In the genomic region with DNA sequence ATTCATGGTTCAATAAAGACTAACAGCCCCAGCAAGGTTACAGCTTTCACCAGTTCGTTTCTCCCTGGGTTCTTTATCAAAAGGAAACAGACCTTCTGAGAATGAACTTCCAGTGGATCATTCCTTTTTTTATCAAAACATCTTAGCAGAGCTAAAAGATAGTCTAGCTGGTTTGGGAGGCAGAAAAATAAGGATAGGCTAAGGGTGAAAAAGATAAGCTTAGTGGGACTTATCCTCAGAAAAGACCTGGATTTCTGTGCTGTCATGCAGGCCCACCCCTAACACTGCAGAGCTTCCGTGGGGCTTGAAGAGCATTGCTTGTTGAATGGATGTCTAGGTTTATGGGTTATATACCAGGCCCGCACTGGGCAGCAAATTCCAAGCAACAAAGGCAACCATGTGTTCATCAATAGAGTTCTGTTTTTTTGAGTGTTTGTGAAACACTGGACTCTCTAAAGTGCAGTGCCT, we compare ENCODE assay signal across 1 cellular context.
TF ChIP-seq lines count a peak whose summit lies in the region.

No MANE protein-coding gene starts in this region.

TF ChIP-seq in K562, 482 proteins besides CTCF, POLR2A, EP300 and RAD21 (continued from another document and continues in another):
- TF ChIP-seq, protein P1, sequence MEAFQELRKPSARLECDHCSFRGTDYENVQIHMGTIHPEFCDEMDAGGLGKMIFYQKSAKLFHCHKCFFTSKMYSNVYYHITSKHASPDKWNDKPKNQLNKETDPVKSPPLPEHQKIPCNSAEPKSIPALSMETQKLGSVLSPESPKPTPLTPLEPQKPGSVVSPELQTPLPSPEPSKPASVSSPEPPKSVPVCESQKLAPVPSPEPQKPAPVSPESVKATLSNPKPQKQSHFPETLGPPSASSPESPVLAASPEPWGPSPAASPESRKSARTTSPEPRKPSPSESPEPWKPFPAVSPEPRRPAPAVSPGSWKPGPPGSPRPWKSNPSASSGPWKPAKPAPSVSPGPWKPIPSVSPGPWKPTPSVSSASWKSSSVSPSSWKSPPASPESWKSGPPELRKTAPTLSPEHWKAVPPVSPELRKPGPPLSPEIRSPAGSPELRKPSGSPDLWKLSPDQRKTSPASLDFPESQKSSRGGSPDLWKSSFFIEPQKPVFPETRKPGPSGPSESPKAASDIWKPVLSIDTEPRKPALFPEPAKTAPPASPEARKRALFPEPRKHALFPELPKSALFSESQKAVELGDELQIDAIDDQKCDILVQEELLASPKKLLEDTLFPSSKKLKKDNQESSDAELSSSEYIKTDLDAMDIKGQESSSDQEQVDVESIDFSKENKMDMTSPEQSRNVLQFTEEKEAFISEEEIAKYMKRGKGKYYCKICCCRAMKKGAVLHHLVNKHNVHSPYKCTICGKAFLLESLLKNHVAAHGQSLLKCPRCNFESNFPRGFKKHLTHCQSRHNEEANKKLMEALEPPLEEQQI (IDR thresholded peaks at IDR 0.05): 0 out of 2 replicates have a peak, but pooled peaks have one; percentile 41
- TF ChIP-seq TRIM28 (IDR thresholded peaks at IDR 0.05): no peak
- 0 out of 2 replicates have a peak, but pooled peaks have one; percentile 37 for TF ChIP-seq NFIC (IDR thresholded peaks at IDR 0.05)
- TF ChIP-seq MTA2 (IDR thresholded peaks at IDR 0.05; ENCODE audit: low read depth): peak; percentile 73
- TF ChIP-seq EGR1 (conservative IDR thresholded peaks at IDR 0.05): no peak
- TF ChIP-seq MAFK (IDR thresholded peaks at IDR 0.05; ENCODE audit: low read length): 0 out of 2 replicates have a peak, but pooled peaks have one; percentile 17
- peak; percentile 69 for TF ChIP-seq CXXC5 (CRISPR knock-in tag; IDR thresholded peaks at IDR 0.05)
- TF ChIP-seq BCOR (IDR thresholded peaks at IDR 0.05): no peak
- peak; percentile 34; the same call in 1 of the 2 replicates for TF ChIP-seq RBFOX2 (IDR thresholded peaks at IDR 0.05; ENCODE audit: low read depth, low read length)
- no peak for TF ChIP-seq ZC3H11A (IDR thresholded peaks at IDR 0.05; ENCODE audit: low read depth, low read length)
- no peak for TF ChIP-seq ZNF655 (CRISPR knock-in tag; IDR thresholded peaks at IDR 0.05)
- no peak for TF ChIP-seq ZMIZ1 (IDR thresholded peaks at IDR 0.05; ENCODE audit: low read depth in 2 of 2, low read length in 2 of 2)
- no peak for TF ChIP-seq EWSR1 (IDR thresholded peaks at IDR 0.05; ENCODE audit: borderline replicate concordance, low read depth, partially characterized antibody)
- TF ChIP-seq ZNF274 (IDR thresholded peaks at IDR 0.05; ENCODE audit: borderline replicate concordance, low read depth, low read length): no peak
- TF ChIP-seq POLR2AphosphoS5 (IDR thresholded peaks at IDR 0.05; ENCODE audit: control insufficient read depth, insufficient read depth, low read depth, low read length): no peak
- TF ChIP-seq DMBX1 (CRISPR knock-in tag; IDR thresholded peaks at IDR 0.05; ENCODE audit: borderline replicate concordance): peak; percentile 78; the same call in 1 of the 2 replicates
- TF ChIP-seq BHLHE40 (IDR thresholded peaks at IDR 0.05; ENCODE audit: low read length): no peak
- TF ChIP-seq CTBP1 (IDR thresholded peaks at IDR 0.05; ENCODE audit: borderline replicate concordance): no peak; the same call in 1 of the 2 replicates
- no peak for TF ChIP-seq CEBPB (tag; IDR thresholded peaks at IDR 0.05)
- TF ChIP-seq HNRNPUL1 (IDR thresholded peaks at IDR 0.05; ENCODE audit: low read length): no peak
- no peak for TF ChIP-seq SIN3A (IDR thresholded peaks at IDR 0.05; ENCODE audit: borderline replicate concordance in 2 of 2, control insufficient read depth in 1 of 2, low read depth in 2 of 2, low read length in 2 of 2)
- TF ChIP-seq, protein P2, sequence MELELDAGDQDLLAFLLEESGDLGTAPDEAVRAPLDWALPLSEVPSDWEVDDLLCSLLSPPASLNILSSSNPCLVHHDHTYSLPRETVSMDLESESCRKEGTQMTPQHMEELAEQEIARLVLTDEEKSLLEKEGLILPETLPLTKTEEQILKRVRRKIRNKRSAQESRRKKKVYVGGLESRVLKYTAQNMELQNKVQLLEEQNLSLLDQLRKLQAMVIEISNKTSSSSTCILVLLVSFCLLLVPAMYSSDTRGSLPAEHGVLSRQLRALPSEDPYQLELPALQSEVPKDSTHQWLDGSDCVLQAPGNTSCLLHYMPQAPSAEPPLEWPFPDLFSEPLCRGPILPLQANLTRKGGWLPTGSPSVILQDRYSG (tag; conservative IDR thresholded peaks at IDR 0.05; ENCODE audit: low read depth): no peak; the same call in 1 of the 2 replicates
- peak; percentile 46 to 85; a peak in 3 of 4 replicates for TF ChIP-seq RCOR1 (IDR thresholded peaks at IDR 0.05; ENCODE audit: borderline replicate concordance in 1 of 2, low read depth in 2 of 2, low read length in 2 of 2)
- TF ChIP-seq ESRRA (IDR thresholded peaks at IDR 0.05; ENCODE audit: borderline replicate concordance, low read depth): 0 out of 2 replicates have a peak, but pooled peaks have one; percentile 14
- peak; percentile 38; the same call in 1 of the 2 replicates for TF ChIP-seq HNRNPL (IDR thresholded peaks at IDR 0.05; ENCODE audit: low read depth, low read length)
- peak; percentile 85 for TF ChIP-seq SOX6 (IDR thresholded peaks at IDR 0.05)
- peak; percentile 79 for TF ChIP-seq SMARCC2 (IDR thresholded peaks at IDR 0.05; ENCODE audit: low read depth)
- no peak for TF ChIP-seq BDP1 (IDR thresholded peaks at IDR 0.05; ENCODE audit: insufficient read depth, insufficient read length)
- TF ChIP-seq KDM2B (CRISPR knock-in tag; IDR thresholded peaks at IDR 0.05): no peak
- TF ChIP-seq ZC3H8 (IDR thresholded peaks at IDR 0.05): no peak
- TF ChIP-seq ZNF586 (CRISPR knock-in tag; conservative IDR thresholded peaks at IDR 0.05): no peak
- TF ChIP-seq, protein P3, sequence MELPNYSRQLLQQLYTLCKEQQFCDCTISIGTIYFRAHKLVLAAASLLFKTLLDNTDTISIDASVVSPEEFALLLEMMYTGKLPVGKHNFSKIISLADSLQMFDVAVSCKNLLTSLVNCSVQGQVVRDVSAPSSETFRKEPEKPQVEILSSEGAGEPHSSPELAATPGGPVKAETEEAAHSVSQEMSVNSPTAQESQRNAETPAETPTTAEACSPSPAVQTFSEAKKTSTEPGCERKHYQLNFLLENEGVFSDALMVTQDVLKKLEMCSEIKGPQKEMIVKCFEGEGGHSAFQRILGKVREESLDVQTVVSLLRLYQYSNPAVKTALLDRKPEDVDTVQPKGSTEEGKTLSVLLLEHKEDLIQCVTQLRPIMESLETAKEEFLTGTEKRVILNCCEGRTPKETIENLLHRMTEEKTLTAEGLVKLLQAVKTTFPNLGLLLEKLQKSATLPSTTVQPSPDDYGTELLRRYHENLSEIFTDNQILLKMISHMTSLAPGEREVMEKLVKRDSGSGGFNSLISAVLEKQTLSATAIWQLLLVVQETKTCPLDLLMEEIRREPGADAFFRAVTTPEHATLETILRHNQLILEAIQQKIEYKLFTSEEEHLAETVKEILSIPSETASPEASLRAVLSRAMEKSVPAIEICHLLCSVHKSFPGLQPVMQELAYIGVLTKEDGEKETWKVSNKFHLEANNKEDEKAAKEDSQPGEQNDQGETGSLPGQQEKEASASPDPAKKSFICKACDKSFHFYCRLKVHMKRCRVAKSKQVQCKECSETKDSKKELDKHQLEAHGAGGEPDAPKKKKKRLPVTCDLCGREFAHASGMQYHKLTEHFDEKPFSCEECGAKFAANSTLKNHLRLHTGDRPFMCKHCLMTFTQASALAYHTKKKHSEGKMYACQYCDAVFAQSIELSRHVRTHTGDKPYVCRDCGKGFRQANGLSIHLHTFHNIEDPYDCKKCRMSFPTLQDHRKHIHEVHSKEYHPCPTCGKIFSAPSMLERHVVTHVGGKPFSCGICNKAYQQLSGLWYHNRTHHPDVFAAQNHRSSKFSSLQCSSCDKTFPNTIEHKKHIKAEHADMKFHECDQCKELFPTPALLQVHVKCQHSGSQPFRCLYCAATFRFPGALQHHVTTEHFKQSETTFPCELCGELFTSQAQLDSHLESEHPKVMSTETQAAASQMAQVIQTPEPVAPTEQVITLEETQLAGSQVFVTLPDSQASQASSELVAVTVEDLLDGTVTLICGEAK (IDR thresholded peaks at IDR 0.05): peak; percentile 19; the same call in 1 of the 2 replicates
- TF ChIP-seq, protein P3 (CRISPR knock-in tag; IDR thresholded peaks at IDR 0.05): no peak
- no peak for TF ChIP-seq ZBTB34 (CRISPR knock-in tag; IDR thresholded peaks at IDR 0.05)
- peak; percentile 71; the same call in 1 of the 2 replicates for TF ChIP-seq ZNF589 (CRISPR knock-in tag; IDR thresholded peaks at IDR 0.05; ENCODE audit: low read depth)
- TF ChIP-seq FOXA3 (CRISPR knock-in tag; conservative IDR thresholded peaks at IDR 0.05 in 1 of 2, IDR thresholded peaks at IDR 0.05 in 1 of 2): no peak
- no peak for TF ChIP-seq RBM25 (IDR thresholded peaks at IDR 0.05; ENCODE audit: low read depth, low read length, severe bottlenecking)
- TF ChIP-seq ETV1 (tag; conservative IDR thresholded peaks at IDR 0.05; ENCODE audit: low read depth): peak; percentile 60
- TF ChIP-seq HNRNPLL (IDR thresholded peaks at IDR 0.05; ENCODE audit: low read depth, low read length, poor library complexity, severe bottlenecking): no peak
- 0 out of 2 replicates have a peak, but pooled peaks have one; percentile 34 for TF ChIP-seq STAT5A (IDR thresholded peaks at IDR 0.05; ENCODE audit: borderline replicate concordance, low read length)
- no peak for TF ChIP-seq MEF2A (IDR thresholded peaks at IDR 0.05; ENCODE audit: control insufficient read depth, low read depth, low read length)
- no peak for TF ChIP-seq PHTF2 (CRISPR knock-in tag; IDR thresholded peaks at IDR 0.05)
- TF ChIP-seq ZNF263 (CRISPR knock-in tag; IDR thresholded peaks at IDR 0.05; ENCODE audit: borderline replicate concordance): no peak; the same call in 1 of the 2 replicates
- 0 out of 2 replicates have a peak, but pooled peaks have one; percentile 32 for TF ChIP-seq KLF6 (CRISPR knock-in tag; IDR thresholded peaks at IDR 0.05; ENCODE audit: borderline replicate concordance)
